Comparison of ENCODE assay signal across 1 cellular context in the genomic region with DNA sequence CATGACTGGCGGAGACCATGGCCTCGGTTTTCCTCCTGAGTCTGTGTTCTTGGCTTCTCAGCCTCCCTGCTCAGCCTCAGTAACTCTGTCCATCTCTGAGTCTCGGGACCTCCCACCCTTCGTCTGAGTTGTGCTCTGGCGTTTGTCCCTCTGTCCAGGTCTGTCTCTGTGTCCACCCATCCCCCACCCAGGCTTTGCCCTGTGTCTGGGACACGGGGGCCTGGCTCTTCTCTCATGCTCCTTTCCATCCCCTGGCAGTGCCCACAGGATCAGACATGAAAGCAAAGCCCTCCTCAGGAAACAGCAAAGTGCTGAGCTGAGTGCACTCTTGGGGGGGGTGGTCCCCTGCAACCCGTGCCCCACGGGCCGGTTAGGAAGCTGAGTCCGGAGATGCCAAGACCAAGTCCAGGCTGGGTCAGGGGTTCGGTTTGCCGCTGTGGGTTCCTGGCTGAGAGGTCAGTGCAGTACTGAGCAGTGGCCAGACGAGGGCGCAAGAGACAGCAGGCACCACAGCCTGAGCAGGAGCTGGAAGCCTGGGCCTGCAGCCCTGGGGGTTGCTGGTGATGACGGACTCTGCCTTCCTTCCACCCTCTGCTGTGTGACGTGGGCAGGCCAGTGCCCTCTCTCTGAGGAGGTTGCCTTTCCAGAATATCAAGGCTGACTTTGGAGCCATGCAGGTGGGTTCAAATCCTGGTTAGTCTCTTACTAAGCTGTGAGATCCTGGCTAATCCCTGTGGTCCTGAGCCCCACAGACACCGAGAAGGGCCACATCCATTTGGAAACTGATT.
TF ChIP-seq lines count a peak whose summit lies in the region.

No MANE protein-coding gene starts in this region.

TF ChIP-seq in GM12878, 131 proteins besides CTCF, POLR2A, EP300 and RAD21 (continued from another document and continues in another):
- TF ChIP-seq YY1 (IDR thresholded peaks at IDR 0.05; ENCODE audit: low read depth, low read length) (peak; percentile 75; the same call in 1 of the 2 replicates), LARP7 (IDR thresholded peaks at IDR 0.05) (peak; percentile 58; the same call in 1 of the 2 replicates), ZNF592 (IDR thresholded peaks at IDR 0.05) (peak; percentile 60; the same call in 1 of the 2 replicates), BACH1 (IDR thresholded peaks at IDR 0.05; ENCODE audit: borderline replicate concordance) (0 out of 2 replicates have a peak, but pooled peaks have one; percentile 29), NFYA (IDR thresholded peaks at IDR 0.05; ENCODE audit: borderline replicate concordance, low read depth, low read length) (no peak), ZNF274 (IDR thresholded peaks at IDR 0.05; ENCODE audit: insufficient read depth, insufficient read length) (no peak), KLF5 (IDR thresholded peaks at IDR 0.05; ENCODE audit: partially characterized antibody) (no peak), IRF4 (IDR thresholded peaks at IDR 0.05; ENCODE audit: low read depth, low read length) (peak; percentile 10; the same call in 1 of the 2 replicates), REST (IDR thresholded peaks at IDR 0.05; ENCODE audit: low read depth, low read length) (no peak)
- TF ChIP-seq, protein P1, sequence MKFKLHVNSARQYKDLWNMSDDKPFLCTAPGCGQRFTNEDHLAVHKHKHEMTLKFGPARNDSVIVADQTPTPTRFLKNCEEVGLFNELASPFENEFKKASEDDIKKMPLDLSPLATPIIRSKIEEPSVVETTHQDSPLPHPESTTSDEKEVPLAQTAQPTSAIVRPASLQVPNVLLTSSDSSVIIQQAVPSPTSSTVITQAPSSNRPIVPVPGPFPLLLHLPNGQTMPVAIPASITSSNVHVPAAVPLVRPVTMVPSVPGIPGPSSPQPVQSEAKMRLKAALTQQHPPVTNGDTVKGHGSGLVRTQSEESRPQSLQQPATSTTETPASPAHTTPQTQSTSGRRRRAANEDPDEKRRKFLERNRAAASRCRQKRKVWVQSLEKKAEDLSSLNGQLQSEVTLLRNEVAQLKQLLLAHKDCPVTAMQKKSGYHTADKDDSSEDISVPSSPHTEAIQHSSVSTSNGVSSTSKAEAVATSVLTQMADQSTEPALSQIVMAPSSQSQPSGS (IDR thresholded peaks at IDR 0.05; ENCODE audit: low read length), result no peak
- TF ChIP-seq, protein P2, sequence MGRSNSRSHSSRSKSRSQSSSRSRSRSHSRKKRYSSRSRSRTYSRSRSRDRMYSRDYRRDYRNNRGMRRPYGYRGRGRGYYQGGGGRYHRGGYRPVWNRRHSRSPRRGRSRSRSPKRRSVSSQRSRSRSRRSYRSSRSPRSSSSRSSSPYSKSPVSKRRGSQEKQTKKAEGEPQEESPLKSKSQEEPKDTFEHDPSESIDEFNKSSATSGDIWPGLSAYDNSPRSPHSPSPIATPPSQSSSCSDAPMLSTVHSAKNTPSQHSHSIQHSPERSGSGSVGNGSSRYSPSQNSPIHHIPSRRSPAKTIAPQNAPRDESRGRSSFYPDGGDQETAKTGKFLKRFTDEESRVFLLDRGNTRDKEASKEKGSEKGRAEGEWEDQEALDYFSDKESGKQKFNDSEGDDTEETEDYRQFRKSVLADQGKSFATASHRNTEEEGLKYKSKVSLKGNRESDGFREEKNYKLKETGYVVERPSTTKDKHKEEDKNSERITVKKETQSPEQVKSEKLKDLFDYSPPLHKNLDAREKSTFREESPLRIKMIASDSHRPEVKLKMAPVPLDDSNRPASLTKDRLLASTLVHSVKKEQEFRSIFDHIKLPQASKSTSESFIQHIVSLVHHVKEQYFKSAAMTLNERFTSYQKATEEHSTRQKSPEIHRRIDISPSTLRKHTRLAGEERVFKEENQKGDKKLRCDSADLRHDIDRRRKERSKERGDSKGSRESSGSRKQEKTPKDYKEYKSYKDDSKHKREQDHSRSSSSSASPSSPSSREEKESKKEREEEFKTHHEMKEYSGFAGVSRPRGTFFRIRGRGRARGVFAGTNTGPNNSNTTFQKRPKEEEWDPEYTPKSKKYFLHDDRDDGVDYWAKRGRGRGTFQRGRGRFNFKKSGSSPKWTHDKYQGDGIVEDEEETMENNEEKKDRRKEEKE (IDR thresholded peaks at IDR 0.05), result no peak
- TF ChIP-seq, protein P3, sequence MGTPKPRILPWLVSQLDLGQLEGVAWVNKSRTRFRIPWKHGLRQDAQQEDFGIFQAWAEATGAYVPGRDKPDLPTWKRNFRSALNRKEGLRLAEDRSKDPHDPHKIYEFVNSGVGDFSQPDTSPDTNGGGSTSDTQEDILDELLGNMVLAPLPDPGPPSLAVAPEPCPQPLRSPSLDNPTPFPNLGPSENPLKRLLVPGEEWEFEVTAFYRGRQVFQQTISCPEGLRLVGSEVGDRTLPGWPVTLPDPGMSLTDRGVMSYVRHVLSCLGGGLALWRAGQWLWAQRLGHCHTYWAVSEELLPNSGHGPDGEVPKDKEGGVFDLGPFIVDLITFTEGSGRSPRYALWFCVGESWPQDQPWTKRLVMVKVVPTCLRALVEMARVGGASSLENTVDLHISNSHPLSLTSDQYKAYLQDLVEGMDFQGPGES (IDR thresholded peaks at IDR 0.05), result no peak
- TF ChIP-seq, protein P4, sequence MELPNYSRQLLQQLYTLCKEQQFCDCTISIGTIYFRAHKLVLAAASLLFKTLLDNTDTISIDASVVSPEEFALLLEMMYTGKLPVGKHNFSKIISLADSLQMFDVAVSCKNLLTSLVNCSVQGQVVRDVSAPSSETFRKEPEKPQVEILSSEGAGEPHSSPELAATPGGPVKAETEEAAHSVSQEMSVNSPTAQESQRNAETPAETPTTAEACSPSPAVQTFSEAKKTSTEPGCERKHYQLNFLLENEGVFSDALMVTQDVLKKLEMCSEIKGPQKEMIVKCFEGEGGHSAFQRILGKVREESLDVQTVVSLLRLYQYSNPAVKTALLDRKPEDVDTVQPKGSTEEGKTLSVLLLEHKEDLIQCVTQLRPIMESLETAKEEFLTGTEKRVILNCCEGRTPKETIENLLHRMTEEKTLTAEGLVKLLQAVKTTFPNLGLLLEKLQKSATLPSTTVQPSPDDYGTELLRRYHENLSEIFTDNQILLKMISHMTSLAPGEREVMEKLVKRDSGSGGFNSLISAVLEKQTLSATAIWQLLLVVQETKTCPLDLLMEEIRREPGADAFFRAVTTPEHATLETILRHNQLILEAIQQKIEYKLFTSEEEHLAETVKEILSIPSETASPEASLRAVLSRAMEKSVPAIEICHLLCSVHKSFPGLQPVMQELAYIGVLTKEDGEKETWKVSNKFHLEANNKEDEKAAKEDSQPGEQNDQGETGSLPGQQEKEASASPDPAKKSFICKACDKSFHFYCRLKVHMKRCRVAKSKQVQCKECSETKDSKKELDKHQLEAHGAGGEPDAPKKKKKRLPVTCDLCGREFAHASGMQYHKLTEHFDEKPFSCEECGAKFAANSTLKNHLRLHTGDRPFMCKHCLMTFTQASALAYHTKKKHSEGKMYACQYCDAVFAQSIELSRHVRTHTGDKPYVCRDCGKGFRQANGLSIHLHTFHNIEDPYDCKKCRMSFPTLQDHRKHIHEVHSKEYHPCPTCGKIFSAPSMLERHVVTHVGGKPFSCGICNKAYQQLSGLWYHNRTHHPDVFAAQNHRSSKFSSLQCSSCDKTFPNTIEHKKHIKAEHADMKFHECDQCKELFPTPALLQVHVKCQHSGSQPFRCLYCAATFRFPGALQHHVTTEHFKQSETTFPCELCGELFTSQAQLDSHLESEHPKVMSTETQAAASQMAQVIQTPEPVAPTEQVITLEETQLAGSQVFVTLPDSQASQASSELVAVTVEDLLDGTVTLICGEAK (IDR thresholded peaks at IDR 0.05; ENCODE audit: borderline replicate concordance), result no peak; the same call in 1 of the 2 replicates
- TF ChIP-seq, protein P5, sequence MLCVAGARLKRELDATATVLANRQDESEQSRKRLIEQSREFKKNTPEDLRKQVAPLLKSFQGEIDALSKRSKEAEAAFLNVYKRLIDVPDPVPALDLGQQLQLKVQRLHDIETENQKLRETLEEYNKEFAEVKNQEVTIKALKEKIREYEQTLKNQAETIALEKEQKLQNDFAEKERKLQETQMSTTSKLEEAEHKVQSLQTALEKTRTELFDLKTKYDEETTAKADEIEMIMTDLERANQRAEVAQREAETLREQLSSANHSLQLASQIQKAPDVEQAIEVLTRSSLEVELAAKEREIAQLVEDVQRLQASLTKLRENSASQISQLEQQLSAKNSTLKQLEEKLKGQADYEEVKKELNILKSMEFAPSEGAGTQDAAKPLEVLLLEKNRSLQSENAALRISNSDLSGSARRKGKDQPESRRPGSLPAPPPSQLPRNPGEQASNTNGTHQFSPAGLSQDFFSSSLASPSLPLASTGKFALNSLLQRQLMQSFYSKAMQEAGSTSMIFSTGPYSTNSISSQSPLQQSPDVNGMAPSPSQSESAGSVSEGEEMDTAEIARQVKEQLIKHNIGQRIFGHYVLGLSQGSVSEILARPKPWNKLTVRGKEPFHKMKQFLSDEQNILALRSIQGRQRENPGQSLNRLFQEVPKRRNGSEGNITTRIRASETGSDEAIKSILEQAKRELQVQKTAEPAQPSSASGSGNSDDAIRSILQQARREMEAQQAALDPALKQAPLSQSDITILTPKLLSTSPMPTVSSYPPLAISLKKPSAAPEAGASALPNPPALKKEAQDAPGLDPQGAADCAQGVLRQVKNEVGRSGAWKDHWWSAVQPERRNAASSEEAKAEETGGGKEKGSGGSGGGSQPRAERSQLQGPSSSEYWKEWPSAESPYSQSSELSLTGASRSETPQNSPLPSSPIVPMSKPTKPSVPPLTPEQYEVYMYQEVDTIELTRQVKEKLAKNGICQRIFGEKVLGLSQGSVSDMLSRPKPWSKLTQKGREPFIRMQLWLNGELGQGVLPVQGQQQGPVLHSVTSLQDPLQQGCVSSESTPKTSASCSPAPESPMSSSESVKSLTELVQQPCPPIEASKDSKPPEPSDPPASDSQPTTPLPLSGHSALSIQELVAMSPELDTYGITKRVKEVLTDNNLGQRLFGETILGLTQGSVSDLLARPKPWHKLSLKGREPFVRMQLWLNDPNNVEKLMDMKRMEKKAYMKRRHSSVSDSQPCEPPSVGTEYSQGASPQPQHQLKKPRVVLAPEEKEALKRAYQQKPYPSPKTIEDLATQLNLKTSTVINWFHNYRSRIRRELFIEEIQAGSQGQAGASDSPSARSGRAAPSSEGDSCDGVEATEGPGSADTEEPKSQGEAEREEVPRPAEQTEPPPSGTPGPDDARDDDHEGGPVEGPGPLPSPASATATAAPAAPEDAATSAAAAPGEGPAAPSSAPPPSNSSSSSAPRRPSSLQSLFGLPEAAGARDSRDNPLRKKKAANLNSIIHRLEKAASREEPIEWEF (IDR thresholded peaks at IDR 0.05; ENCODE audit: insufficient replicate concordance, low read depth, low read length), result no peak
